In genomic region chr4:94832334-94832733, GRCh38 we compare ENCODE assay signal across 8 cellular contexts.
DNase-seq lines count a peak whose midpoint lies in the region; FAIRE-seq and TF ChIP-seq lines count a peak whose summit lies in the region.
"Not testable (repeated sequence)": the region's sequence is repeated elsewhere in the genome, so short reads cannot be mapped to it uniquely, and the experiment has no call there.

No MANE protein-coding gene starts in this region.

- peak overlapping the region; percentile 20 for H3K4me3 Mint-ChIP-seq in nephron progenitor cell

- not testable (repeated sequence) for H3K27me3 ChIP-seq in WERI-Rb-1 (ENCODE audit: insufficient read depth, low read depth, severe bottlenecking)

- peak overlapping the region; percentile 81 for H3K27ac Mint-ChIP-seq in nephron progenitor cell

- not testable (repeated sequence) for H3K36me3 ChIP-seq in WERI-Rb-1

- H3K4me1 Mint-ChIP-seq in nephron progenitor cell = peaks cover 21% of the 10 kb centered on the region

- H3K9me3 Mint-ChIP-seq in nephron progenitor cell = not testable (repeated sequence)

- DNase-seq in ACHN = peak; percentile 4
- peak; percentile 46 for DNase-seq in HK-2 (ENCODE audit: unreplicated experiment)
- DNase-seq in RCC 7860 (ENCODE audit: low spot score) = peak; percentile 46
- DNase-seq in WERI-Rb-1 = peak; percentile 66
- peak; percentile 58 for DNase-seq in glomerular visceral epithelial cell (ENCODE audit: extremely low spot score)
- peak; percentile 71 for DNase-seq in kidney tubule cell (ENCODE audit: low spot score)
- peak; percentile 18 for DNase-seq in nephron progenitor cell
- DNase-seq in renal cortical epithelial cell (ENCODE audit: low read depth) = peak; percentile 78

- TF ChIP-seq CTCF in WERI-Rb-1 (IDR thresholded peaks at IDR 0.05; ENCODE audit: low read depth, low read length); nephron progenitor cell (IDR thresholded peaks at IDR 0.05): not testable (repeated sequence)

- not testable (repeated sequence) for H3K4me3 ChIP-seq in WERI-Rb-1 (ENCODE audit: low read depth, low read length)

- in situ Hi-C loops in ACHN (cut with HindIII; ENCODE audit: low pct_ligation_motif_present, low pct_unique_long_range_greater_than_20kb, low sequenced_read_pairs) = not testable (repeated sequence)

- not testable (repeated sequence) for H3K9me3 ChIP-seq in WERI-Rb-1 (ENCODE audit: severe bottlenecking)

- H3K27ac ChIP-seq in WERI-Rb-1 = peak overlapping the region; percentile 55

- not testable (repeated sequence) for H3K36me3 Mint-ChIP-seq in nephron progenitor cell (ENCODE audit: low read depth)

- not testable (repeated sequence) for H3K27me3 Mint-ChIP-seq in nephron progenitor cell (ENCODE audit: low read depth, poor library complexity)

- peak; percentile 81 for FAIRE-seq in RCC 7860 (lab: Jason Lieb, UNC)

Comparison
In these comparisons a context has a peak if more than half of its experiments do, and no peak if none do; other contexts are left out.
1. DNase-seq: peak in every context shown above with its lines; median percentile 78 in renal cortical epithelial cell; 71 in kidney tubule cell; 66 in WERI-Rb-1; 58 in glomerular visceral epithelial cell; 46 in HK-2; 46 in RCC 7860; 18 in nephron progenitor cell; 4 in ACHN.